16 cellular contexts compared by ENCODE assay signal in genomic region chr2:175010848-175011254, GRCh38. TPM values are rescaled to one million over a fixed set of nuclear protein-coding genes. Genes with fewer than 3 reads are reported as not detected.
A peak's percentile ranks its signal among the peaks of the same experiment; 100 is the strongest.
DNase-seq lines count a peak whose midpoint lies in the region; ATAC-seq lines count a peak whose summit lies in the region.
"Had no signal": no experiment of that assay in that cellular context is flagged by ENCODE, and none has a peak within 500 bp of the region (broad histone marks: within the 10 kb centered on the region; RNA-seq: fewer than 3 reads in every experiment).

No MANE protein-coding gene starts in this region.

- H3K36me3 Mint-ChIP-seq in activated CD8-positive, alpha-beta memory T cell treated with anti-CD3 and anti-CD28 coated beads, Interleukin-2, amount 10 ng/mL, durations not matched to agents 7 days and 5 days, result no peaks in the 10 kb centered on the region
- H3K36me3 Mint-ChIP-seq: natural killer cell treated with Interleukin-12 subunit alpha and Interleukin-12 subunit beta and Interleukin-15 and Interleukin-18, amount 100 ng/mL, for 72 hours had no signal

- H3K9me3 Mint-ChIP-seq in activated CD8-positive, alpha-beta memory T cell treated with anti-CD3 and anti-CD28 coated beads, Interleukin-2, amount 10 ng/mL, durations not matched to agents 7 days and 5 days (ENCODE audit: low read depth), result peaks cover 2% of the 10 kb centered on the region
- H3K9me3 Mint-ChIP-seq: natural killer cell treated with Interleukin-12 subunit alpha and Interleukin-12 subunit beta and Interleukin-15 and Interleukin-18, amount 100 ng/mL, for 72 hours had no signal

- DNase-seq in DMS53 treated with DMSO at 0.1 percent for 48 hours (lab: John Stamatoyannopoulos, UW; ENCODE audit: unreplicated experiment) (peak; percentile 84), NCI-H1436 treated with DMSO at 0.1 percent for 48 hours (lab: John Stamatoyannopoulos, UW) (peak; percentile 61), NCI-H510A (lab: John Stamatoyannopoulos, UW) (peak; percentile 89), dermis blood vessel endothelial cell (peak; percentile 70), HK-2 (ENCODE audit: unreplicated experiment) (no peak)
- no peak for DNase-seq in stimulated activated CD4-positive, alpha-beta T cell treated with anti-CD3 and anti-CD28 coated beads, Interleukin-4, amount 100 ng/mL, for 1 hour
- no peak for DNase-seq in activated CD4-positive, alpha-beta T cell treated with anti-CD3 and anti-CD28 coated beads, Interleukin-2, amount 50 U/mL, for 4 hours
- no peak for DNase-seq in activated CD8-positive, alpha-beta memory T cell treated with anti-CD3 and anti-CD28 coated beads, Interleukin-2, amount 10 ng/mL, durations not matched to agents 7 days and 5 days
- DNase-seq: activated effector memory CD4-positive, alpha-beta T cell treated with Interleukin-2 at 50 U/mL for 16 hours; dorsolateral prefrontal cortex; hypothalamus; lower lobe of right lung; NCI-H526 treated with DMSO at 0.1 percent for 48 hours; retina; stimulated activated CD4-positive, alpha-beta T cell treated with anti-CD3 and anti-CD28 coated beads, Interleukin-4, amount 100 ng/mL, for 4 hours had no signal

- H3K27me3 Mint-ChIP-seq in activated CD8-positive, alpha-beta memory T cell treated with anti-CD3 and anti-CD28 coated beads, Interleukin-2, amount 10 ng/mL, durations not matched to agents 7 days and 5 days, result peaks cover 40% of the 10 kb centered on the region

- no peak for ATAC-seq in activated CD8-positive, alpha-beta memory T cell treated with anti-CD3 and anti-CD28 coated beads, Interleukin-2, amount 10 ng/mL, durations not matched to agents 7 days and 5 days
- ATAC-seq: natural killer cell treated with Interleukin-12 subunit alpha and Interleukin-12 subunit beta and Interleukin-15 and Interleukin-18, amount 100 ng/mL, for 72 hours had no signal

- peaks cover 5% of the 10 kb centered on the region for H3K4me1 Mint-ChIP-seq in activated CD8-positive, alpha-beta memory T cell treated with anti-CD3 and anti-CD28 coated beads, Interleukin-2, amount 10 ng/mL, durations not matched to agents 7 days and 5 days

- H3K27ac Mint-ChIP-seq in activated CD8-positive, alpha-beta memory T cell treated with anti-CD3 and anti-CD28 coated beads, Interleukin-2, amount 10 ng/mL, durations not matched to agents 7 days and 5 days, result no peak overlapping the region
- H3K27ac Mint-ChIP-seq: natural killer cell treated with Interleukin-12 subunit alpha and Interleukin-12 subunit beta and Interleukin-15 and Interleukin-18, amount 100 ng/mL, for 72 hours had no signal

- CTCF ChIA-PET in activated CD8-positive, alpha-beta memory T cell treated with anti-CD3 and anti-CD28 coated beads, Interleukin-2, amount 10 ng/mL, durations not matched to agents 7 days and 5 days (lab: Charles Lee), result no interaction called here

- H3K4me3 Mint-ChIP-seq in activated CD8-positive, alpha-beta memory T cell treated with anti-CD3 and anti-CD28 coated beads, Interleukin-2, amount 10 ng/mL, durations not matched to agents 7 days and 5 days, result no peak overlapping the region
- H3K4me3 Mint-ChIP-seq: natural killer cell treated with Interleukin-12 subunit alpha and Interleukin-12 subunit beta and Interleukin-15 and Interleukin-18, amount 100 ng/mL, for 72 hours had no signal

RNA-seq across cellular contexts. Expression of gene CHN1, which starts 5.7 kb away (rescaled TPM):
- 17.1 and 18.5 TPM in 2 replicates for total RNA-seq in dermis blood vessel endothelial cell
- total RNA-seq in activated CD8-positive, alpha-beta memory T cell treated with anti-CD3 and anti-CD28 coated beads, Interleukin-2, amount 10 ng/mL, durations not matched to agents 7 days and 5 days, result 1 to 10 TPM; 1.7 to 4.5 TPM

Comparison
In these comparisons a context has a peak if more than half of its experiments do, and no peak if none do; other contexts are left out.
1. DNase-seq: peak in DMS53 treated with DMSO at 0.1 percent for 48 hours (single experiment), NCI-H1436 treated with DMSO at 0.1 percent for 48 hours (single experiment), NCI-H510A (single experiment) and dermis blood vessel endothelial cell (single experiment); none in stimulated activated CD4-positive, alpha-beta T cell treated with anti-CD3 and anti-CD28 coated beads, Interleukin-4, amount 100 ng/mL, for 1 hour (single experiment), activated CD4-positive, alpha-beta T cell treated with anti-CD3 and anti-CD28 coated beads, Interleukin-2, amount 50 U/mL, for 4 hours (0 of 2), activated CD8-positive, alpha-beta memory T cell treated with anti-CD3 and anti-CD28 coated beads, Interleukin-2, amount 10 ng/mL, durations not matched to agents 7 days and 5 days (single experiment) and HK-2 (single experiment).